ENCODE assay signal across 18 cellular contexts in the genomic region with DNA sequence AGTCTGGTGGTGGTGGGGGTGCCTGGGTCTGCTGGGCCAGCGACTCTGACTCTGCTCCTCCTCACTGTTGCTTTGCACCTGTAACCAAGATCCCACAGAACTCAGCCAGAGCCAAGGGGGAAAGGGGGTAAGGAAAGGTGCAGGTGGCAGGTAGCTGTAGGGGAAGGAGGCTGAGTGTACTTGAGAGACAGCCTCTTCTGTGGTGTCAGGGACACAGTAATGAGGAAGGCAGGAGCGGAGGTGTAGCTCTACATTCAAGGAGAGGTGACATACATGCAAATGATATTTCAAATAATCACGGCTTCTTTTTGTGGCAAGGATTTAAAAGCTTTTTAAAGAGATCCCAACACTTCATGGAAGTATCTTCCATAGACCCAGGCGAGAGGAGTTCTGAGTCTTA. TPM values are rescaled to one million over a fixed set of nuclear protein-coding genes. Genes with fewer than 3 reads are reported as not detected.
DNase-seq lines count a peak whose midpoint lies in the region; ATAC-seq lines count a peak whose summit lies in the region.
"Had no signal": no experiment of that assay in that cellular context is flagged by ENCODE, and none has a peak within 500 bp of the region (broad histone marks: within the 10 kb centered on the region; RNA-seq: fewer than 3 reads in every experiment).

No MANE protein-coding gene starts in this region.

- peaks cover 81% of the 10 kb centered on the region for H3K36me3 ChIP-seq in CD4-positive, alpha-beta memory T cell (ENCODE audit: insufficient read depth, low read length)
- H3K36me3 ChIP-seq in naive thymus-derived CD4-positive, alpha-beta T cell (ENCODE audit: control insufficient read depth in 2 of 3, insufficient read depth in 3 of 3, low read length in 3 of 3), result peaks cover 22 to 77% (median 35%) of the 10 kb centered on the region in 3 experiments

- no peak for ATAC-seq in activated CD8-positive, alpha-beta T cell treated with anti-CD3 and anti-CD28 coated beads, Interleukin-2, amount 10 ng/mL, durations not matched to agents 7 days and 5 days
- ATAC-seq in naive thymus-derived CD4-positive, alpha-beta T cell, result no peak
- ATAC-seq in HG02759 (IDR thresholded peaks at IDR 0.05; ENCODE audit: unreplicated experiment) (no peak), GM19467 (IDR thresholded peaks at IDR 0.05; ENCODE audit: unreplicated experiment) (no peak)
- ATAC-seq: HepG2 had no signal

- intact Hi-C loops in activated CD4-positive, alpha-beta T cell treated with anti-CD3 and anti-CD28 coated beads, Interleukin-2, amount 10 ng/mL, durations not matched to agents 24 days and 14 days (cut with micrococcal nuclease), result no loop called here
- intact Hi-C loops in CD4-positive, alpha-beta memory T cell (cut with micrococcal nuclease), result no loop called here
- intact Hi-C loops in naive thymus-derived CD4-positive, alpha-beta T cell (cut with micrococcal nuclease), result no loop called here

- H3K27ac ChIP-seq in CD4-positive, alpha-beta memory T cell (ENCODE audit: low read depth, low read length), result no peak overlapping the region
- H3K27ac ChIP-seq in naive thymus-derived CD4-positive, alpha-beta T cell (ENCODE audit: low read depth, low read length), result no peak overlapping the region

- CTCF ChIA-PET in CD4-positive, alpha-beta memory T cell (lab: Charles Lee; ENCODE audit: partially characterized antibody), result interaction anchor here (0.7 to 6.8 kb wide), 13 partner anchors 15 to 211 kb away, joined by 3 to 98 read pairs (median 7); a partner anchor contains a TSS
- CTCF ChIA-PET in activated CD8-positive, alpha-beta T cell treated with anti-CD3 and anti-CD28 coated beads, Interleukin-2, amount 10 ng/mL, durations not matched to agents 7 days and 5 days (lab: Charles Lee), result interaction anchor here (1.3 to 9.2 kb wide), 7 partner anchors 9 to 236 kb away, joined by 4 to 107 read pairs (median 17); a partner anchor contains a TSS
- CTCF ChIA-PET in naive thymus-derived CD4-positive, alpha-beta T cell (lab: Charles Lee), result interaction anchor here (0.6 to 7.1 kb wide), 10 partner anchors 8 to 259 kb away, joined by 3 to 77 read pairs (median 6); a partner anchor contains a TSS

- peaks cover 65% of the 10 kb centered on the region for H3K4me1 Mint-ChIP-seq in activated CD4-positive, alpha-beta T cell treated with anti-CD3 and anti-CD28 coated beads, Interleukin-2, amount 10 ng/mL, durations not matched to agents 24 days and 14 days
- H3K4me1 Mint-ChIP-seq in CD4-positive, alpha-beta memory T cell, result peaks cover 68 to 96% (median 86%) of the 10 kb centered on the region in 4 donors
- H3K4me1 Mint-ChIP-seq in activated CD8-positive, alpha-beta T cell treated with anti-CD3 and anti-CD28 coated beads, Interleukin-2, amount 10 ng/mL, durations not matched to agents 7 days and 5 days (ENCODE audit: low read depth), result peaks cover 54% of the 10 kb centered on the region
- peaks cover 55 to 100% (median 96%) of the 10 kb centered on the region in 7 donors for H3K4me1 Mint-ChIP-seq in naive thymus-derived CD4-positive, alpha-beta T cell

- H3K9me3 ChIP-seq in CD4-positive, alpha-beta memory T cell (ENCODE audit: control insufficient read depth in 1 of 2, low read length in 2 of 2), result no peaks in the 10 kb centered on the region
- no peaks in the 10 kb centered on the region for H3K9me3 ChIP-seq in naive thymus-derived CD4-positive, alpha-beta T cell (ENCODE audit: control insufficient read depth in 2 of 3, low read length in 3 of 3)

- H3K27me3 ChIP-seq in CD4-positive, alpha-beta memory T cell (ENCODE audit: insufficient read depth, low read length), result no peaks in the 10 kb centered on the region
- no peaks in the 10 kb centered on the region for H3K27me3 ChIP-seq in naive thymus-derived CD4-positive, alpha-beta T cell (ENCODE audit: control insufficient read depth in 2 of 2, insufficient read depth in 2 of 2, low read length in 2 of 2)

- no peaks in the 10 kb centered on the region for H3K9me3 Mint-ChIP-seq in activated CD4-positive, alpha-beta T cell treated with anti-CD3 and anti-CD28 coated beads, Interleukin-2, amount 10 ng/mL, durations not matched to agents 24 days and 14 days
- no peaks in the 10 kb centered on the region for H3K9me3 Mint-ChIP-seq in CD4-positive, alpha-beta memory T cell
- no peaks in the 10 kb centered on the region for H3K9me3 Mint-ChIP-seq in activated CD8-positive, alpha-beta T cell treated with anti-CD3 and anti-CD28 coated beads, Interleukin-2, amount 10 ng/mL, durations not matched to agents 7 days and 5 days (ENCODE audit: insufficient read depth)
- no peaks in the 10 kb centered on the region for H3K9me3 Mint-ChIP-seq in naive thymus-derived CD4-positive, alpha-beta T cell
- H3K9me3 Mint-ChIP-seq: H9 had no signal

- DNase-seq in activated CD4-positive, alpha-beta T cell treated with anti-CD3 and anti-CD28 coated beads, Interleukin-2, amount 10 ng/mL, durations not matched to agents 24 days and 14 days, result no peak
- no peak for DNase-seq in activated CD4-positive, alpha-beta T cell treated with anti-CD3 and anti-CD28 coated beads, Interleukin-2, amount 50 U/mL, for 4 hours
- no peak for DNase-seq in CD4-positive, alpha-beta memory T cell
- DNase-seq in activated CD8-positive, alpha-beta T cell treated with anti-CD3 and anti-CD28 coated beads, Interleukin-2, amount 10 ng/mL, durations not matched to agents 7 days and 5 days, result no peak
- no peak for DNase-seq in naive thymus-derived CD4-positive, alpha-beta T cell
- no peak for DNase-seq in germinal center (ENCODE audit: low spot score)
- DNase-seq: C1 segment of cervical spinal cord, Calu3, H9, Karpas-422, MM.1S, NCI-H1930, NCI-H2171 treated with DMSO at 0.1 percent for 48 hours, NCI-H510A, NCI-H82 had no signal

- H3K27me3 Mint-ChIP-seq in activated CD4-positive, alpha-beta T cell treated with anti-CD3 and anti-CD28 coated beads, Interleukin-2, amount 10 ng/mL, durations not matched to agents 24 days and 14 days, result no peaks in the 10 kb centered on the region
- H3K27me3 Mint-ChIP-seq in CD4-positive, alpha-beta memory T cell, result no peaks in the 10 kb centered on the region
- no peaks in the 10 kb centered on the region for H3K27me3 Mint-ChIP-seq in activated CD8-positive, alpha-beta T cell treated with anti-CD3 and anti-CD28 coated beads, Interleukin-2, amount 10 ng/mL, durations not matched to agents 7 days and 5 days (ENCODE audit: low read depth)
- no peaks in the 10 kb centered on the region for H3K27me3 Mint-ChIP-seq in naive thymus-derived CD4-positive, alpha-beta T cell

- peak overlapping the region; percentile 60 for H3K27ac Mint-ChIP-seq in activated CD4-positive, alpha-beta T cell treated with anti-CD3 and anti-CD28 coated beads, Interleukin-2, amount 10 ng/mL, durations not matched to agents 24 days and 14 days
- H3K27ac Mint-ChIP-seq in CD4-positive, alpha-beta memory T cell, result peak overlapping the region; percentile 57 to 94 (median 84)
- H3K27ac Mint-ChIP-seq in activated CD8-positive, alpha-beta T cell treated with anti-CD3 and anti-CD28 coated beads, Interleukin-2, amount 10 ng/mL, durations not matched to agents 7 days and 5 days, result peak overlapping the region; percentile 67
- H3K27ac Mint-ChIP-seq in naive thymus-derived CD4-positive, alpha-beta T cell, result peak overlapping the region in 8 of 9 donors; percentile 59 to 94 (median 83)

- POLR2A ChIA-PET in CD4-positive, alpha-beta memory T cell (lab: Charles Lee; ENCODE audit: partially characterized antibody), result interaction anchor here (1.1 to 6.9 kb wide), 5 partner anchors 10 to 212 kb away, joined by 3 to 81 read pairs (median 8); a partner anchor contains a TSS
- POLR2A ChIA-PET in activated CD8-positive, alpha-beta T cell treated with anti-CD3 and anti-CD28 coated beads, Interleukin-2, amount 10 ng/mL, durations not matched to agents 7 days and 5 days (lab: Charles Lee), result interaction anchor here (0.9 to 1.2 kb wide), 3 partner anchors 9 to 32 kb away, joined by 3 to 4 read pairs (median 3); no protein-coding TSS in a partner anchor
- POLR2A ChIA-PET in naive thymus-derived CD4-positive, alpha-beta T cell (lab: Charles Lee), result interaction anchor here (1.1 to 11.6 kb wide), 4 partner anchors 13 to 211 kb away, joined by 3 to 154 read pairs (median 22); a partner anchor contains a TSS

- no peak overlapping the region for H3K4me3 ChIP-seq in CD4-positive, alpha-beta memory T cell (ENCODE audit: low read length in 2 of 2)
- no peak overlapping the region for H3K4me3 ChIP-seq in naive thymus-derived CD4-positive, alpha-beta T cell (ENCODE audit: low read length)

- H3K4me1 ChIP-seq in CD4-positive, alpha-beta memory T cell (ENCODE audit: insufficient read depth, low read length), result peaks cover 74% of the 10 kb centered on the region
- H3K4me1 ChIP-seq in naive thymus-derived CD4-positive, alpha-beta T cell (ENCODE audit: control insufficient read depth in 2 of 2, insufficient read depth in 2 of 2, low read length in 2 of 2), result peaks cover 22 to 68% of the 10 kb centered on the region in 2 donors

- peaks cover 88% of the 10 kb centered on the region for H3K36me3 Mint-ChIP-seq in activated CD4-positive, alpha-beta T cell treated with anti-CD3 and anti-CD28 coated beads, Interleukin-2, amount 10 ng/mL, durations not matched to agents 24 days and 14 days (ENCODE audit: low read depth)
- peaks cover 81 to 92% of the 10 kb centered on the region in 2 donors for H3K36me3 Mint-ChIP-seq in CD4-positive, alpha-beta memory T cell
- H3K36me3 Mint-ChIP-seq in activated CD8-positive, alpha-beta T cell treated with anti-CD3 and anti-CD28 coated beads, Interleukin-2, amount 10 ng/mL, durations not matched to agents 7 days and 5 days (ENCODE audit: low read depth), result peaks cover 87% of the 10 kb centered on the region
- peaks cover 22 to 82% (median 62%) of the 10 kb centered on the region in 5 donors for H3K36me3 Mint-ChIP-seq in naive thymus-derived CD4-positive, alpha-beta T cell

- H3K4me3 Mint-ChIP-seq in activated CD4-positive, alpha-beta T cell treated with anti-CD3 and anti-CD28 coated beads, Interleukin-2, amount 10 ng/mL, durations not matched to agents 24 days and 14 days, result peak overlapping the region; percentile 52
- peak overlapping the region in 5 of 8 donors; percentile 29 to 41 (median 31) for H3K4me3 Mint-ChIP-seq in CD4-positive, alpha-beta memory T cell
- no peak overlapping the region for H3K4me3 Mint-ChIP-seq in activated CD8-positive, alpha-beta T cell treated with anti-CD3 and anti-CD28 coated beads, Interleukin-2, amount 10 ng/mL, durations not matched to agents 7 days and 5 days
- H3K4me3 Mint-ChIP-seq in naive thymus-derived CD4-positive, alpha-beta T cell, result peak overlapping the region in 8 of 10 donors; percentile 3 to 69 (median 44)
- H3K4me3 Mint-ChIP-seq: H9 had no signal

RNA-seq across cellular contexts. Expression of a gene that starts 23.4 kb away (rescaled TPM):
- 164 and 168 TPM in 2 replicates for total RNA-seq in activated CD4-positive, alpha-beta T cell treated with anti-CD3 and anti-CD28 coated beads, Interleukin-2, amount 10 ng/mL, durations not matched to agents 24 days and 14 days
- total RNA-seq in CD4-positive, alpha-beta memory T cell, result 100 to 1,000 TPM; 269 to 287 TPM
- 100 to 1,000 TPM; 105 to 216 TPM for polyA plus RNA-seq in CD4-positive, alpha-beta memory T cell
- 10 to 100 TPM; 81.0 to 84.6 TPM for total RNA-seq in activated CD8-positive, alpha-beta T cell treated with anti-CD3 and anti-CD28 coated beads, Interleukin-2, amount 10 ng/mL, durations not matched to agents 7 days and 5 days
- total RNA-seq in naive thymus-derived CD4-positive, alpha-beta T cell, result 100 to 1,000 TPM; 120 to 301 (median 186) TPM
- polyA plus RNA-seq in naive thymus-derived CD4-positive, alpha-beta T cell, result 100 to 1,000 TPM; 183 to 314 TPM
- total RNA-seq: Calu3, H9, HepG2 had no signal
- polyA plus RNA-seq: HepG2 had no signal

RNA-seq across cellular contexts. Expression of a gene that starts 58.6 kb away (rescaled TPM):
- not detected in 2 replicates for total RNA-seq in activated CD4-positive, alpha-beta T cell treated with anti-CD3 and anti-CD28 coated beads, Interleukin-2, amount 10 ng/mL, durations not matched to agents 24 days and 14 days
- total RNA-seq in CD4-positive, alpha-beta memory T cell, result under 1 TPM in 1 of 2 experiments, not detected in 1; 0.09 TPM
- not detected for polyA plus RNA-seq in CD4-positive, alpha-beta memory T cell
- not detected for total RNA-seq in activated CD8-positive, alpha-beta T cell treated with anti-CD3 and anti-CD28 coated beads, Interleukin-2, amount 10 ng/mL, durations not matched to agents 7 days and 5 days
- total RNA-seq in naive thymus-derived CD4-positive, alpha-beta T cell, result under 1 TPM in 1 of 5 experiments, not detected in 4; 0.11 TPM
- polyA plus RNA-seq in naive thymus-derived CD4-positive, alpha-beta T cell, result not detected
- total RNA-seq: Calu3, H9, HepG2 had no signal
- polyA plus RNA-seq: HepG2 had no signal
